ENCODE assay signal across 21 cellular contexts in genomic region chr7:112358456-112358855, GRCh38.
"Had no signal": no experiment of that assay in that cellular context is flagged by ENCODE, and none has a peak within 500 bp of the region (broad histone marks: within the 10 kb centered on the region; RNA-seq: fewer than 3 reads in every experiment).

No MANE protein-coding gene starts in this region.

- H3K79me2 ChIP-seq: hepatocyte had no signal

- H3K27ac ChIP-seq: dorsolateral prefrontal cortex, hepatocyte, neutrophil, psoas muscle, skin epidermis, tibial artery, upper lobe of left lung, vagina had no signal

- H3K4me3 ChIP-seq: dorsolateral prefrontal cortex, hepatocyte, mucosa of descending colon, psoas muscle, skin epidermis, tibial artery, upper lobe of left lung, vagina had no signal

- H3K4me1 Mint-ChIP-seq: naive thymus-derived CD8-positive, alpha-beta T cell; stimulated activated effector memory CD8-positive, alpha-beta T cell treated with anti-CD3 and anti-CD28 coated beads, Interleukin-12 subunit alpha, Interleukin-12 subunit beta, amount 100 ng/mL, for 72 hours had no signal

- ATAC-seq: left lobe of liver; mucosa of descending colon; naive thymus-derived CD8-positive, alpha-beta T cell; psoas muscle; sciatic nerve; stimulated activated effector memory CD8-positive, alpha-beta T cell treated with anti-CD3 and anti-CD28 coated beads, Interleukin-12 subunit alpha, Interleukin-12 subunit beta, amount 100 ng/mL, for 72 hours; stimulated activated naive CD8-positive, alpha-beta T cell treated with anti-CD3 and anti-CD28 coated beads, Interleukin-15, Interleukin-2, amounts not matched to agents 100 U/mL and 50 U/mL, for 24 hours had no signal

- H3K4me1 ChIP-seq: tibial artery, vagina had no signal

- H3K9me3 Mint-ChIP-seq: stimulated activated effector memory CD8-positive, alpha-beta T cell treated with anti-CD3 and anti-CD28 coated beads, Interleukin-12 subunit alpha, Interleukin-12 subunit beta, amount 100 ng/mL, for 72 hours had no signal

- H3K36me3 ChIP-seq: neutrophil, tibial artery, upper lobe of left lung, vagina had no signal

- H3K9me3 ChIP-seq: mucosa of descending colon, neutrophil, upper lobe of left lung, vagina had no signal

- FAIRE-seq: endometrium had no signal

- H3K27ac Mint-ChIP-seq: naive thymus-derived CD8-positive, alpha-beta T cell; stimulated activated effector memory CD8-positive, alpha-beta T cell treated with anti-CD3 and anti-CD28 coated beads, Interleukin-12 subunit alpha, Interleukin-12 subunit beta, amount 100 ng/mL, for 72 hours had no signal

- H3K27me3 ChIP-seq: dorsolateral prefrontal cortex, hepatocyte, neutrophil, tibial artery, upper lobe of left lung, vagina had no signal

- H2AFZ ChIP-seq: hepatocyte had no signal

- H3K4me3 Mint-ChIP-seq: naive thymus-derived CD8-positive, alpha-beta T cell; stimulated activated effector memory CD8-positive, alpha-beta T cell treated with anti-CD3 and anti-CD28 coated beads, Interleukin-12 subunit alpha, Interleukin-12 subunit beta, amount 100 ng/mL, for 72 hours had no signal

- DNase-seq: cortex of kidney; dorsolateral prefrontal cortex; effector CD8-positive, alpha-beta T cell; foreskin melanocyte; head of caudate nucleus; mucosa of descending colon; naive thymus-derived CD8-positive, alpha-beta T cell; psoas muscle; retina; stimulated activated CD4-positive, alpha-beta T cell treated with anti-CD3 and anti-CD28 coated beads, Interleukin-2, amount 100 ng/mL, for 48 hours; stimulated activated naive CD8-positive, alpha-beta T cell treated with anti-CD3 and anti-CD28 coated beads, Interleukin-15, Interleukin-2, amounts not matched to agents 100 U/mL and 50 U/mL, for 24 hours; tibial artery; upper lobe of left lung had no signal

- H3K4me2 ChIP-seq: hepatocyte had no signal

- H3K36me3 Mint-ChIP-seq: stimulated activated effector memory CD8-positive, alpha-beta T cell treated with anti-CD3 and anti-CD28 coated beads, Interleukin-12 subunit alpha, Interleukin-12 subunit beta, amount 100 ng/mL, for 72 hours had no signal
